In the genomic region with DNA sequence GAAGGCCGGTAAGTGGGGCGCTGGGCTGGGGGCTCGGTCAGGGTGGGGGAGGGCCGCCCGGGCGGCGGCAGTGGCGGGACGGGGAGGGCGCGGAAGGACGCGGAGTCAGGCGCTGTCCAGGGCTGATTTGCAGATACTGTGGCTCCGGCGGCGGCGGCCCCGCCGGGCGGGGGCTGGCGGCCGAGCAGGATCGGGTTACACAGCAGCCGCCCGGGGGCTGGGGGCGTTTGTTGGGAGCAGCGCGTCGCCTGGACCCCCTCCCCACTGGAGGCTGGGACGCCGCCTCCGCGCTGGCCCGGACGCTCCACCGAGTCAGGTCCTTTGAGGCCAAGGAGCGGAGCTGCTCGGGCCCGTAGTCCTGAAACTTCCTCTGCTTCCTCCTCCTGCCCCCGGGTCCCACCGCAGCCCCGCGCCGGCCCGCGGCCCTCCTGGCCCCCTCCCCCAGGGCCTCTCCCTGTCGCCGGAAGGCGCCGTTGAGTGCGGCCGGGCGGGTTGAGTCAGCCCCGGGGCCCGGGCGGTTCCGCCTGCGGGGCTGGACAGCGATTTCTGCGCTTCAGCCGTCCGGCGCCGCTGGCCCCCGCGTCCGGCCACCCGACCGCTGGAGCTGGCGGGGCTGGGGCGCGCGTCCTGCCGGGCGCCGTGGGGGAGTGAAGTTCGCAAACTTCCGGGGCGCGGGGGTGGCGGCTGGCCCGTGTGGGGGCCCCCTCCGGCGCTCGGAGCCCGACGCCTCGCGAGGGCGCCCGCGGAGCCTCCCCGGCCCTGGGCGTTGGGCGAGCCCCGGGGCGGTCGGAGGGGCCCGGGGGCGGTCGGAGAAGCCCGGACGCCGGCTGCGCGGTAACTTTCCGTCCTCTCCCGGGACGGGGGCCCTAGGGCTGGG, we compare ENCODE assay signal across 8 cellular contexts. TPM values are rescaled to one million over a fixed set of nuclear protein-coding genes. Genes with fewer than 3 reads are reported as not detected.
DNase-seq lines count a peak whose midpoint lies in the region; ATAC-seq, FAIRE-seq and TF ChIP-seq lines count a peak whose summit lies in the region.

No MANE protein-coding gene starts in this region.

- ATAC-seq in HepG2: peak; percentile 79

- H3K9me3 ChIP-seq in HepG2 (ENCODE audit: low read length): no peaks in the 10 kb centered on the region

- no TSS peak for BruUV-seq in HepG2 (replicated peaks; lab: Mats Ljungman, UMichigan)

- intact Hi-C loops in HepG2 (cut with micrococcal nuclease; ENCODE audit: unreplicated experiment): loop anchor here (2.0 to 5.0 kb wide), 2 partner anchors 68 to 471 kb away; a partner anchor contains a TSS

- no peak; the same call in 1 of the 2 replicates for TF ChIP-seq RAD21 in HepG2 (CRISPR knock-in tag; IDR thresholded peaks at IDR 0.05)

- TF ChIP-seq EP300 in HepG2 (IDR thresholded peaks at IDR 0.05; ENCODE audit: low read depth in 2 of 2, low read length in 2 of 2) (no peak), HepG2 (CRISPR knock-in tag; IDR thresholded peaks at IDR 0.05; ENCODE audit: borderline replicate concordance) (no peak)

- in situ Hi-C loops in HepG2 (cut with HindIII; ENCODE audit: extremely low pct_ligation_motif_present, low pct_unique_long_range_greater_than_20kb): no loop called here

- peaks cover 42% of the 10 kb centered on the region for H3K4me1 ChIP-seq in HepG2 (ENCODE audit: insufficient read depth, low read length)

- H4K20me1 ChIP-seq in HepG2 (ENCODE audit: insufficient read depth, low read length): no peaks in the 10 kb centered on the region

- FAIRE-seq in H54 (lab: Jason Lieb, UNC) (no peak), HepG2 (lab: Jason Lieb, UNC) (no peak)

- H3K27ac ChIP-seq in coronary artery: peak overlapping the region; percentile 86 to 98
- H3K27ac ChIP-seq in HepG2 (ENCODE audit: extremely low read length, insufficient read depth, low read length): peak overlapping the region; percentile 96

- H3K4me2 ChIP-seq in HepG2 (ENCODE audit: low read depth, low read length): peak overlapping the region; percentile 71

- 0% methylated on average over 8 of the region's 110 CpGs for WGBS in HepG2 (ENCODE audit: low lambda C conversion rate)

- H3K9ac ChIP-seq in HepG2 (ENCODE audit: insufficient read depth, low read depth, low read length): peak overlapping the region; percentile 94

- no peak overlapping the region for H2AFZ ChIP-seq in HepG2 (ENCODE audit: low read length)

- no peaks in the 10 kb centered on the region; the same call in none of the 2 replicates for H3K27me3 ChIP-seq in GM06990 (replicated peaks; ENCODE audit: control insufficient read depth, insufficient read depth, low read length)
- H3K27me3 ChIP-seq in HepG2 (ENCODE audit: control insufficient read depth in 1 of 2, insufficient read depth in 2 of 2, low read length in 2 of 2): peaks cover 0 to 12% of the 10 kb centered on the region in 2 experiments; a peak in 1 of 5 replicates

- no peak for TF ChIP-seq POLR2A in H54 (IDR thresholded peaks at IDR 0.05; ENCODE audit: low read depth, low read length)
- TF ChIP-seq POLR2A in HepG2 (IDR thresholded peaks at IDR 0.05; ENCODE audit: insufficient read depth in 1 of 2, low read depth in 2 of 2, low read length in 2 of 2): 0 out of 4 replicates have a peak, but pooled peaks of 1 of the 2 experiments have one; percentile 10

- DNase-seq in GM06990 (ENCODE audit: extremely low read depth, insufficient read length): peak; percentile 83
- peak; percentile 45 for DNase-seq in H54 (ENCODE audit: insufficient read length, low spot score)
- DNase-seq in LHCN-M2 (ENCODE audit: low read depth): peak; percentile 57
- DNase-seq in activated CD4-positive, alpha-beta T cell treated with anti-CD3 and anti-CD28 coated beads for 4 hours: peak; percentile 67 to 75
- peak; percentile 84 for DNase-seq in coronary artery (ENCODE audit: low spot score)
- DNase-seq in HepG2 (ENCODE audit: low spot score): peak; percentile 47
- DNase-seq in stimulated activated CD4-positive, alpha-beta T cell treated with anti-CD3 and anti-CD28 coated beads, Interleukin-4, amount 100 ng/mL, for 4 hours: peak; percentile 65 to 73
- no peak for DNase-seq in NCI-H774 (lab: John Stamatoyannopoulos, UW)

- H3K4me3 ChIP-seq in GM06990 (replicated peaks; ENCODE audit: low read depth, low read length): peak overlapping the region; percentile 86
- H3K4me3 ChIP-seq in coronary artery: peak overlapping the region; percentile 99
- H3K4me3 ChIP-seq in HepG2 (replicated peaks in 1 of 3; ENCODE audit: insufficient read depth in 1 of 3, low read depth in 2 of 3, low read length in 3 of 3): peak overlapping the region; percentile 94 to 99 (median 99)

- H3K79me2 ChIP-seq in HepG2 (ENCODE audit: insufficient read depth, low read length): peaks cover 44% of the 10 kb centered on the region

- POLR2A ChIA-PET in HepG2 (lab: Yijun Ruan, JAX): interaction anchor here (1.1 to 4.1 kb wide), 4 partner anchors 9 to 473 kb away, joined by 3 to 49 read pairs (median 6); a partner anchor contains a TSS

- peak; percentile 3 for TF ChIP-seq CTCF in GM06990 (IDR thresholded peaks at IDR 0.05; ENCODE audit: insufficient read depth, low read length, poor library complexity, severe bottlenecking)
- TF ChIP-seq CTCF in coronary artery (IDR thresholded peaks at IDR 0.05): no peak
- TF ChIP-seq CTCF in HepG2 (CRISPR knock-in tag; IDR thresholded peaks at IDR 0.05): 0 out of 2 replicates have a peak, but pooled peaks have one; percentile 16

- H3K36me3 ChIP-seq in GM06990 (ENCODE audit: control insufficient read depth, insufficient read depth, low read length): no peaks in the 10 kb centered on the region
- H3K36me3 ChIP-seq in HepG2 (replicated peaks in 1 of 2; ENCODE audit: control insufficient read depth in 1 of 2, insufficient read depth in 2 of 2, low read length in 2 of 2): peaks cover 5 to 6% of the 10 kb centered on the region in 2 experiments; a peak in 3 of 5 replicates

- CTCF ChIA-PET in HepG2 (lab: Yijun Ruan, JAX; ENCODE audit: low intra/inter-chr PET ratio, low total read pairs): no interaction called here

TF ChIP-seq in HepG2, 621 proteins besides CTCF, POLR2A, EP300 and RAD21 (continues in another document):
- TF ChIP-seq NR2F2 (IDR thresholded peaks at IDR 0.05; ENCODE audit: borderline replicate concordance, low read depth) (no peak), ZNF160 (CRISPR knock-in tag; IDR thresholded peaks at IDR 0.05) (no peak), SRSF1 (optimal IDR thresholded peaks at IDR 0.05; ENCODE audit: low read depth, low read length) (peak; percentile 43), HNRNPK (IDR thresholded peaks at IDR 0.05; ENCODE audit: low read depth, low read length, poor library complexity, severe bottlenecking) (peak; percentile 17), ZSCAN25 (CRISPR knock-in tag; IDR thresholded peaks at IDR 0.05) (no peak), MTF1 (CRISPR knock-in tag; IDR thresholded peaks at IDR 0.05) (no peak), MBNL3 (CRISPR knock-in tag; conservative IDR thresholded peaks at IDR 0.05) (no peak), SETDB1 (CRISPR knock-in tag; IDR thresholded peaks at IDR 0.05; ENCODE audit: borderline replicate concordance) (no peak), KMT2A (CRISPR knock-in tag; IDR thresholded peaks at IDR 0.05) (0 out of 2 replicates have a peak, but pooled peaks have one; percentile 33), GATAD2A (CRISPR knock-in tag; IDR thresholded peaks at IDR 0.05) (no peak), FOXK1 (CRISPR knock-in tag; IDR thresholded peaks at IDR 0.05; ENCODE audit: borderline replicate concordance, low read depth) (no peak)
- TF ChIP-seq, protein P1, sequence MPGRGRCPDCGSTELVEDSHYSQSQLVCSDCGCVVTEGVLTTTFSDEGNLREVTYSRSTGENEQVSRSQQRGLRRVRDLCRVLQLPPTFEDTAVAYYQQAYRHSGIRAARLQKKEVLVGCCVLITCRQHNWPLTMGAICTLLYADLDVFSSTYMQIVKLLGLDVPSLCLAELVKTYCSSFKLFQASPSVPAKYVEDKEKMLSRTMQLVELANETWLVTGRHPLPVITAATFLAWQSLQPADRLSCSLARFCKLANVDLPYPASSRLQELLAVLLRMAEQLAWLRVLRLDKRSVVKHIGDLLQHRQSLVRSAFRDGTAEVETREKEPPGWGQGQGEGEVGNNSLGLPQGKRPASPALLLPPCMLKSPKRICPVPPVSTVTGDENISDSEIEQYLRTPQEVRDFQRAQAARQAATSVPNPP (CRISPR knock-in tag; IDR thresholded peaks at IDR 0.05): no peak
- TF ChIP-seq, protein P2, sequence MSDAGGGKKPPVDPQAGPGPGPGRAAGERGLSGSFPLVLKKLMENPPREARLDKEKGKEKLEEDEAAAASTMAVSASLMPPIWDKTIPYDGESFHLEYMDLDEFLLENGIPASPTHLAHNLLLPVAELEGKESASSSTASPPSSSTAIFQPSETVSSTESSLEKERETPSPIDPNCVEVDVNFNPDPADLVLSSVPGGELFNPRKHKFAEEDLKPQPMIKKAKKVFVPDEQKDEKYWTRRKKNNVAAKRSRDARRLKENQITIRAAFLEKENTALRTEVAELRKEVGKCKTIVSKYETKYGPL (CRISPR knock-in tag; IDR thresholded peaks at IDR 0.05): no peak

RNA-seq across cellular contexts. Expression of a gene that starts 0.7 kb away (rescaled TPM):
- 28.0 and 34.4 TPM in 2 replicates for total RNA-seq in LHCN-M2 (2014; rRNA removed)
- 5.6 TPM for polyA plus RNA-seq in LHCN-M2 (2012)
- total RNA-seq in HepG2 (2016; rRNA removed; fragmentation: Illumina TruSeq; extraction: Trizol): 22.4 and 30.4 TPM in 2 replicates
- total RNA-seq in HepG2 (2016; cell fraction: cytosol; rRNA removed; fragmentation: Illumina TruSeq; extraction: Trizol; ENCODE audit: low read depth): 1.3 and 2.2 TPM in 2 replicates
- 21.3 and 29.2 TPM in 2 replicates for total RNA-seq in HepG2 (2016; cell fraction: insoluble cytoplasmic fraction; rRNA removed; fragmentation: Illumina TruSeq; extraction: Trizol)
- total RNA-seq in HepG2 (2016; cell fraction: membrane; rRNA removed; fragmentation: Illumina TruSeq; extraction: Trizol): 7.4 TPM in 2 replicates
- total RNA-seq in HepG2 (2016; cell fraction: nucleus; rRNA removed; fragmentation: Illumina TruSeq; extraction: Trizol): 26.3 and 27.1 TPM in 2 replicates
- polyA plus RNA-seq in HepG2 (2011; rRNA removed): 9.4 and 12.7 TPM in 2 replicates
- polyA plus RNA-seq in HepG2 (2011; cell fraction: cytosol; rRNA removed): 4.1 and 6.6 TPM in 2 replicates
- 7.0 and 8.7 TPM in 2 replicates for polyA plus RNA-seq in HepG2 (2011; cell fraction: nucleus; rRNA removed)
- 6.7 and 7.0 TPM in 2 replicates for polyA plus RNA-seq in HepG2 (2012)
- 0.28 and 0.45 TPM in 2 replicates for polyA plus RNA-seq in HepG2 (2016; cell fraction: cytosol; fragmentation: Illumina TruSeq; extraction: Trizol; ENCODE audit: low read depth)
- 15.0 and 16.0 TPM in 2 replicates for polyA plus RNA-seq in HepG2 (2016; cell fraction: insoluble cytoplasmic fraction; fragmentation: Illumina TruSeq; extraction: Trizol; ENCODE audit: low read depth)
- polyA plus RNA-seq in HepG2 (2016; cell fraction: membrane; fragmentation: Illumina TruSeq; extraction: Trizol; ENCODE audit: low read depth): 1.6 and 2.1 TPM in 2 replicates
- 13.9 and 14.9 TPM in 2 replicates for polyA plus RNA-seq in HepG2 (2016; cell fraction: nucleus; fragmentation: Illumina TruSeq; extraction: Trizol; ENCODE audit: insufficient read depth, low read depth)
- polyA minus RNA-seq in HepG2 (2011; rRNA and poly(A)+ RNA removed; ENCODE audit: low replicate concordance): 40.5 and 55.7 TPM in 2 replicates
- polyA minus RNA-seq in HepG2 (2011; cell fraction: cytosol; rRNA and poly(A)+ RNA removed): 19.3 and 26.7 TPM in 2 replicates
- polyA minus RNA-seq in HepG2 (2011; cell fraction: nucleus; rRNA and poly(A)+ RNA removed): 40.7 and 46.9 TPM in 2 replicates
